ENCODE assay signal across 9 cellular contexts in the genomic region with DNA sequence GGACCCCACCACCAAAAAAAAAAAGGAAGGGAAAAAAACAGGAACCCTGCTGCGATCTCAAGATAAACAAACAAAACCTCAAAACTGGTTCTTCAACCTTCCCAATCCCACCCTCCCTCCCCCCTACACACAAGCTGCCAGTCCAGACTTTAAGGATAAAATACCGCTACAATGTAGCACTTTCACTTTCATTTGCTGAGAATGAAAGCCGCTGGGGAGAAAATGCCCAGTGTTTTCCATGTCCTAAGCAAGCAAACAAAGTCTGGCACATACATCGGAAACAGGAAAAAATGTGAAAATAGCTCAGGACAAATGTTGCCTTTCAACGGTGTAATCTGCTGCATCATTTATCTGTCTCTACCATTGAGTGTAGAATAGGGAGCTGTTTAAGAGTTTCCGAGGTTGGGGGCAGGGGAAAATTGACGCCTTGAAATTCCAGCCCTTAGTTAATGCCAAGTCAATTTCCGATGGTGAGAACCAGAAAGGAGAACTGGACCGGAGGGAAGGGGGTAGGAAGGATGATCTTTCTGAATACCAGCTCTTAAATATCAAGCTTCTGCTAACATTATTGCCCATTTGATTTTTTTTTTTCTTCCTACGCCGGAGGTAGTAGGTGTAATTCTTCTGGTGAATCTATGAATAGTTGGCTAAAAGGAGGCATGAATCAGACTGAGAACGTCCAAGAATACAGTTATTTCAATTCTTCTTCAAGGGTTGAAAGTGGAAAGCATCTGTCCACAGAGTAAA. TPM values are rescaled to one million over a fixed set of nuclear protein-coding genes. Genes with fewer than 3 reads are reported as not detected.
DNase-seq lines count a peak whose midpoint lies in the region; ATAC-seq and TF ChIP-seq lines count a peak whose summit lies in the region.
"Had no signal": no experiment of that assay in that cellular context is flagged by ENCODE, and none has a peak within 500 bp of the region (broad histone marks: within the 10 kb centered on the region; RNA-seq: fewer than 3 reads in every experiment).

No MANE protein-coding gene starts in this region.

- peaks cover 3% of the 10 kb centered on the region for H3K27me3 ChIP-seq in neural cell (ENCODE audit: insufficient read depth, low read depth, low read length)

- TF ChIP-seq CTCF in WI38 (IDR thresholded peaks at IDR 0.05; ENCODE audit: low read depth, low read length) (no peak), foreskin fibroblast (IDR thresholded peaks at IDR 0.05; ENCODE audit: low read depth, low read length) (no peak), neural cell (IDR thresholded peaks at IDR 0.05; ENCODE audit: poor library complexity, severe bottlenecking) (no peak)

- peaks cover 4% of the 10 kb centered on the region for H3K79me2 ChIP-seq in neural cell (replicated peaks; ENCODE audit: insufficient read depth, low read length)

- H4K20me1 ChIP-seq in neural cell (ENCODE audit: insufficient read depth): no peaks in the 10 kb centered on the region

- no peak for TF ChIP-seq RAD21 in neural cell (conservative IDR thresholded peaks at IDR 0.05)

- no peaks in the 10 kb centered on the region for H3K9me3 ChIP-seq in neural cell (ENCODE audit: low read length)

- ATAC-seq in GM18909 (IDR thresholded peaks at IDR 0.05; ENCODE audit: poor library complexity, unreplicated experiment): no peak

- no peak overlapping the region for H3K9ac ChIP-seq in neural cell (ENCODE audit: low read length)

- no peak for TF ChIP-seq EP300 in neural cell (conservative IDR thresholded peaks at IDR 0.05; ENCODE audit: poor library complexity, severe bottlenecking)

- no peak overlapping the region for H3K27ac ChIP-seq in neural cell (ENCODE audit: low read length)
- H3K27ac ChIP-seq: C4-2B had no signal

- H3K9me2 ChIP-seq in neural cell (ENCODE audit: insufficient read depth, low read length): no peaks in the 10 kb centered on the region

- peak overlapping the region; percentile 84 for H3K4me3 ChIP-seq in WI38 (ENCODE audit: low read depth, low read length)
- H3K4me3 ChIP-seq in foreskin fibroblast (ENCODE audit: low read depth in 1 of 2, low read length in 2 of 2): peak overlapping the region; percentile 84 to 88
- peak overlapping the region; percentile 63 for H3K4me3 ChIP-seq in neural cell (ENCODE audit: low read length)

- H3K36me3 ChIP-seq in neural cell (ENCODE audit: insufficient read depth, low read length): no peaks in the 10 kb centered on the region

- H2AFZ ChIP-seq in neural cell (ENCODE audit: low read depth, low read length): no peak overlapping the region

- DNase-seq in DMS79 treated with DMSO at 0.1 percent for 48 hours (lab: John Stamatoyannopoulos, UW): peak; percentile 41
- DNase-seq in DMS79 (lab: John Stamatoyannopoulos, UW): no peak
- DNase-seq in Kasumi-1 (lab: John Stamatoyannopoulos, UW): peak; percentile 23 to 45
- peak; percentile 35 to 70 for DNase-seq in foreskin fibroblast
- no peak for DNase-seq in NCI-H187 treated with DMSO at 0.1 percent for 48 hours (lab: John Stamatoyannopoulos, UW)

- H3K4me2 ChIP-seq in neural cell (ENCODE audit: low read length): no peak overlapping the region

- no peaks in the 10 kb centered on the region for H3F3A ChIP-seq in neural cell (ENCODE audit: insufficient read depth, low read length, poor library complexity, severe bottlenecking)

TF ChIP-seq in neural cell, 6 proteins besides CTCF, POLR2A, EP300 and RAD21:
- TF ChIP-seq, protein P1, sequence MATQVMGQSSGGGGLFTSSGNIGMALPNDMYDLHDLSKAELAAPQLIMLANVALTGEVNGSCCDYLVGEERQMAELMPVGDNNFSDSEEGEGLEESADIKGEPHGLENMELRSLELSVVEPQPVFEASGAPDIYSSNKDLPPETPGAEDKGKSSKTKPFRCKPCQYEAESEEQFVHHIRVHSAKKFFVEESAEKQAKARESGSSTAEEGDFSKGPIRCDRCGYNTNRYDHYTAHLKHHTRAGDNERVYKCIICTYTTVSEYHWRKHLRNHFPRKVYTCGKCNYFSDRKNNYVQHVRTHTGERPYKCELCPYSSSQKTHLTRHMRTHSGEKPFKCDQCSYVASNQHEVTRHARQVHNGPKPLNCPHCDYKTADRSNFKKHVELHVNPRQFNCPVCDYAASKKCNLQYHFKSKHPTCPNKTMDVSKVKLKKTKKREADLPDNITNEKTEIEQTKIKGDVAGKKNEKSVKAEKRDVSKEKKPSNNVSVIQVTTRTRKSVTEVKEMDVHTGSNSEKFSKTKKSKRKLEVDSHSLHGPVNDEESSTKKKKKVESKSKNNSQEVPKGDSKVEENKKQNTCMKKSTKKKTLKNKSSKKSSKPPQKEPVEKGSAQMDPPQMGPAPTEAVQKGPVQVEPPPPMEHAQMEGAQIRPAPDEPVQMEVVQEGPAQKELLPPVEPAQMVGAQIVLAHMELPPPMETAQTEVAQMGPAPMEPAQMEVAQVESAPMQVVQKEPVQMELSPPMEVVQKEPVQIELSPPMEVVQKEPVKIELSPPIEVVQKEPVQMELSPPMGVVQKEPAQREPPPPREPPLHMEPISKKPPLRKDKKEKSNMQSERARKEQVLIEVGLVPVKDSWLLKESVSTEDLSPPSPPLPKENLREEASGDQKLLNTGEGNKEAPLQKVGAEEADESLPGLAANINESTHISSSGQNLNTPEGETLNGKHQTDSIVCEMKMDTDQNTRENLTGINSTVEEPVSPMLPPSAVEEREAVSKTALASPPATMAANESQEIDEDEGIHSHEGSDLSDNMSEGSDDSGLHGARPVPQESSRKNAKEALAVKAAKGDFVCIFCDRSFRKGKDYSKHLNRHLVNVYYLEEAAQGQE (IDR thresholded peaks at IDR 0.05; ENCODE audit: borderline replicate concordance): no peak
- TF ChIP-seq SMC3 (conservative IDR thresholded peaks at IDR 0.05; ENCODE audit: poor library complexity) (no peak), TAF1 (IDR thresholded peaks at IDR 0.05; ENCODE audit: low read depth) (no peak), MXI1 (conservative IDR thresholded peaks at IDR 0.05; ENCODE audit: poor library complexity, severe bottlenecking) (no peak), POLR2AphosphoS5 (IDR thresholded peaks at IDR 0.05) (no peak)

RNA-seq across cellular contexts. Expression of a gene that starts 1.2 kb away (rescaled TPM):
- polyA plus RNA-seq in neural cell: 0.46 and 0.58 TPM in 2 replicates
- 13.6 and 14.2 TPM in 2 replicates for polyA minus RNA-seq in neural cell

Comparison
In these comparisons a context has a peak if more than half of its experiments do, and no peak if none do; other contexts are left out.
1. DNase-seq: peak in DMS79 treated with DMSO at 0.1 percent for 48 hours (single experiment), Kasumi-1 (2 of 2) and foreskin fibroblast (2 of 2); none in DMS79 (single experiment) and NCI-H187 treated with DMSO at 0.1 percent for 48 hours (single experiment).
2. Peak in every context shown above with its lines, with median percentiles within 50 percentile points of each other: H3K4me3 ChIP-seq.